ENCODE assay signal across 1 cellular context in genomic region chr2:241652722-241653121, GRCh38.
TF ChIP-seq lines count a peak whose summit lies in the region.

No MANE protein-coding gene starts in this region.

TF ChIP-seq in HepG2, 621 proteins besides CTCF, POLR2A, EP300 and RAD21:
- TF ChIP-seq ZSCAN21 (CRISPR knock-in tag; IDR thresholded peaks at IDR 0.05; ENCODE audit: borderline replicate concordance) (0 out of 2 replicates have a peak, but pooled peaks have one; percentile 31), ZKSCAN5 (CRISPR knock-in tag; IDR thresholded peaks at IDR 0.05) (no peak), NCOA5 (CRISPR knock-in tag; IDR thresholded peaks at IDR 0.05) (no peak), ZNF569 (CRISPR knock-in tag; IDR thresholded peaks at IDR 0.05; ENCODE audit: borderline replicate concordance) (no peak), ZNF253 (CRISPR knock-in tag; IDR thresholded peaks at IDR 0.05; ENCODE audit: borderline replicate concordance) (no peak), DNMT1 (CRISPR knock-in tag; IDR thresholded peaks at IDR 0.05) (no peak), ZNF839 (CRISPR knock-in tag; IDR thresholded peaks at IDR 0.05; ENCODE audit: borderline replicate concordance) (no peak), NR0B2 (CRISPR knock-in tag; IDR thresholded peaks at IDR 0.05) (no peak), ZNF383 (CRISPR knock-in tag; IDR thresholded peaks at IDR 0.05; ENCODE audit: borderline replicate concordance) (no peak), ZNF619 (CRISPR knock-in tag; IDR thresholded peaks at IDR 0.05) (0 out of 2 replicates have a peak, but pooled peaks have one; percentile 15), ZNF556 (CRISPR knock-in tag; IDR thresholded peaks at IDR 0.05; ENCODE audit: borderline replicate concordance) (no peak), ZC3H13 (CRISPR knock-in tag; IDR thresholded peaks at IDR 0.05) (0 out of 2 replicates have a peak, but pooled peaks have one; percentile 16), ZNF563 (CRISPR knock-in tag; IDR thresholded peaks at IDR 0.05) (0 out of 2 replicates have a peak, but pooled peaks have one; percentile 3), KIAA2018 (CRISPR knock-in tag; IDR thresholded peaks at IDR 0.05; ENCODE audit: borderline replicate concordance) (no peak), KDM2A (CRISPR knock-in tag; IDR thresholded peaks at IDR 0.05; ENCODE audit: borderline replicate concordance, low read depth) (no peak), USF2 (IDR thresholded peaks at IDR 0.05; ENCODE audit: low read depth, low read length) (no peak), USF2 (CRISPR knock-in tag; IDR thresholded peaks at IDR 0.05; ENCODE audit: borderline replicate concordance) (no peak), KDM1A (CRISPR knock-in tag; IDR thresholded peaks at IDR 0.05) (no peak), ZNF83 (CRISPR knock-in tag; IDR thresholded peaks at IDR 0.05; ENCODE audit: borderline replicate concordance) (no peak), MXD1 (CRISPR knock-in tag; IDR thresholded peaks at IDR 0.05) (no peak), KDM5B (CRISPR knock-in tag; IDR thresholded peaks at IDR 0.05; ENCODE audit: borderline replicate concordance) (0 out of 2 replicates have a peak, but pooled peaks have one; percentile 32), ERF (CRISPR knock-in tag; IDR thresholded peaks at IDR 0.05) (no peak), MAF1 (CRISPR knock-in tag; IDR thresholded peaks at IDR 0.05; ENCODE audit: borderline replicate concordance) (no peak), ZNF136 (CRISPR knock-in tag; IDR thresholded peaks at IDR 0.05; ENCODE audit: low read depth) (no peak), SKI (IDR thresholded peaks at IDR 0.05; ENCODE audit: partially characterized antibody) (no peak), BORCS8-MEF2B (CRISPR knock-in tag; IDR thresholded peaks at IDR 0.05) (no peak), ZNF547 (CRISPR knock-in tag; IDR thresholded peaks at IDR 0.05) (0 out of 2 replicates have a peak, but pooled peaks have one; percentile 10)
